19 cellular contexts compared by ENCODE assay signal in the genomic region with DNA sequence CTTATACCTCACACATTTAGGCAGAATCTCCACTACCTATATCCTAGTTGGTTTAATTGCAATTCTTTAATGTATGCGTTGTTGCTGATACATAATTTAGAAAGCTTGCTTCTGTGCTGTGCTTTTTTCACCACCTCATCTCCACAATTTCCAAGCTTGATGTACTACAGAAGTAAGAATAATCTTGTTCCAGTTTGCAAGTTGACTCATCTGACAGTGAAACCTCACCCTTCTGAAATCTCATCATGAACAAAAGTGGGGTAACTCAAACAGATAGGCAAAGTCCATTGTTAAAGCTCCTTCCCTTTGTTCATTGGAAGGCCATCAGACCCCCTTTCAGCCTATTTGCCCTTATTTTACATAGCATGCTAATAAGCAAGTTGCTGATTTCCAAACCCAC. TPM values are rescaled to one million over a fixed set of nuclear protein-coding genes. Genes with fewer than 3 reads are reported as not detected.
DNase-seq lines count a peak whose midpoint lies in the region; ATAC-seq and TF ChIP-seq lines count a peak whose summit lies in the region.
"Had no signal": no experiment of that assay in that cellular context is flagged by ENCODE, and none has a peak within 500 bp of the region (broad histone marks: within the 10 kb centered on the region; RNA-seq: fewer than 3 reads in every experiment).

No MANE protein-coding gene starts in this region.

- DNase-seq in activated CD4-positive, alpha-beta T cell treated with anti-CD3 and anti-CD28 coated beads for 36 hours, result no peak
- no peak for DNase-seq in activated CD4-positive, alpha-beta T cell treated with anti-CD3 and anti-CD28 coated beads, Interleukin-2, amount 50 U/mL, for 4 hours
- no peak for DNase-seq in GM23338 (ENCODE audit: low spot score)
- no peak for DNase-seq in brain microvascular endothelial cell
- DNase-seq in psoas muscle, result no peak
- DNase-seq in MV-4-11 (lab: John Stamatoyannopoulos, UW), result no peak
- no peak for DNase-seq in OCI-M2 (lab: John Stamatoyannopoulos, UW; ENCODE audit: unreplicated experiment)
- DNase-seq: CD8-positive, alpha-beta memory T cell; cerebellar nuclear complex; glutamatergic neuron; NCI-H774; tibial artery had no signal

- no peaks in the 10 kb centered on the region for H3K9me2 ChIP-seq in GM23338 (ENCODE audit: insufficient read depth)

- H3K27ac ChIP-seq in GM23338 (ENCODE audit: low read depth), result peak overlapping the region; percentile 74; the same call in 1 of the 2 replicates
- peak overlapping the region; percentile 63 for H3K27ac ChIP-seq in brain microvascular endothelial cell
- peak overlapping the region; percentile 27 for H3K27ac ChIP-seq in psoas muscle
- H3K27ac ChIP-seq: tibial artery had no signal

- H3K36me3 ChIP-seq in GM23338 (ENCODE audit: insufficient read depth) (peaks cover 23% of the 10 kb centered on the region; the same call in 1 of the 2 replicates), brain microvascular endothelial cell (replicated peaks) (peaks cover 24% of the 10 kb centered on the region), psoas muscle (ENCODE audit: insufficient read depth in 1 of 2, low read depth in 1 of 2) (peaks cover 9 to 52% of the 10 kb centered on the region in 2 donors)

- peaks cover 2% of the 10 kb centered on the region for H3K4me1 ChIP-seq in GM23338 (ENCODE audit: insufficient read depth)
- H3K4me1 ChIP-seq in psoas muscle, result peaks cover 14% of the 10 kb centered on the region
- H3K4me1 ChIP-seq: Peyer's patch had no signal

- H3K4me1 Mint-ChIP-seq in activated CD4-positive, alpha-beta T cell treated with anti-CD3 and anti-CD28 coated beads for 36 hours, result peaks cover 34% of the 10 kb centered on the region
- peaks cover 7% of the 10 kb centered on the region; the same call in 2 of the 3 replicates for H3K4me1 Mint-ChIP-seq in GM23338

- peaks cover 62% of the 10 kb centered on the region for H3K79me2 ChIP-seq in GM23338 (replicated peaks; ENCODE audit: insufficient read depth)

- no peaks in the 10 kb centered on the region for H3K9me3 ChIP-seq in psoas muscle
- H3K9me3 ChIP-seq: HAP-1, Peyer's patch, tibial artery had no signal

- peak overlapping the region; percentile 40 for H3K27ac Mint-ChIP-seq in activated CD4-positive, alpha-beta T cell treated with anti-CD3 and anti-CD28 coated beads for 36 hours
- H3K27ac Mint-ChIP-seq in GM23338, result no peak overlapping the region

- TF ChIP-seq CTCF in GM23338 (conservative IDR thresholded peaks at IDR 0.05; ENCODE audit: low read depth in 2 of 2) (no peak), brain microvascular endothelial cell (IDR thresholded peaks at IDR 0.05; ENCODE audit: low read depth, low read length, missing control alignments) (no peak), psoas muscle (IDR thresholded peaks at IDR 0.05) (no peak)

- no peak overlapping the region for H3K4me3 ChIP-seq in GM23338
- no peak overlapping the region for H3K4me3 ChIP-seq in brain microvascular endothelial cell (ENCODE audit: low read depth, low read length)
- no peak overlapping the region for H3K4me3 ChIP-seq in psoas muscle
- H3K4me3 ChIP-seq: HAP-1, lung, Peyer's patch, tibial artery had no signal

- no peaks in the 10 kb centered on the region for H3K9me3 Mint-ChIP-seq in activated CD4-positive, alpha-beta T cell treated with anti-CD3 and anti-CD28 coated beads for 36 hours (ENCODE audit: low read depth)
- no peaks in the 10 kb centered on the region for H3K9me3 Mint-ChIP-seq in GM23338
- H3K9me3 Mint-ChIP-seq: CD8-positive, alpha-beta memory T cell had no signal

- in situ Hi-C loops in brain microvascular endothelial cell (cut with HindIII; ENCODE audit: low pct_ligation_motif_present, low sequenced_read_pairs), result no loop called here

- H2AFZ ChIP-seq in GM23338, result no peak overlapping the region

- POLR2A ChIA-PET in activated CD4-positive, alpha-beta T cell treated with anti-CD3 and anti-CD28 coated beads for 36 hours (lab: Charles Lee), result interaction anchor here (0.9 to 1.8 kb wide), 3 partner anchors 11 to 14 kb away, joined by 4 to 8 read pairs (median 7); a partner anchor contains a TSS

- H3K4me2 ChIP-seq in GM23338, result no peak overlapping the region

- intact Hi-C loops in activated CD4-positive, alpha-beta T cell treated with anti-CD3 and anti-CD28 coated beads for 36 hours (cut with DNase I, micrococcal nuclease), result loop anchor here in 1 of 2 experiments (10.0 kb wide), 1 partner anchor 1103 kb away; no protein-coding TSS in a partner anchor
- intact Hi-C loops in psoas muscle (cut with DNase I), result no loop called here

- WGBS in psoas muscle, 3 donors, result 97 to 100% (median 99%) methylated on average over 1 of the region's 1 CpG

- H3K27me3 ChIP-seq in GM23338 (ENCODE audit: insufficient read depth) (no peaks in the 10 kb centered on the region), brain microvascular endothelial cell (replicated peaks) (no peaks in the 10 kb centered on the region), psoas muscle (ENCODE audit: insufficient read depth in 3 of 3, low read length in 2 of 3) (no peaks in the 10 kb centered on the region)
- H3K27me3 ChIP-seq: Peyer's patch, tibial artery had no signal

- H3K27me3 Mint-ChIP-seq in activated CD4-positive, alpha-beta T cell treated with anti-CD3 and anti-CD28 coated beads for 36 hours, result no peaks in the 10 kb centered on the region
- H3K27me3 Mint-ChIP-seq in GM23338 (ENCODE audit: insufficient read depth, low read depth, poor library complexity), result no peaks in the 10 kb centered on the region
- H3K27me3 Mint-ChIP-seq: CD8-positive, alpha-beta memory T cell had no signal

- H4K20me1 ChIP-seq in GM23338 (replicated peaks; ENCODE audit: insufficient read depth), result peaks cover 61% of the 10 kb centered on the region

- CTCF ChIA-PET in activated CD4-positive, alpha-beta T cell treated with anti-CD3 and anti-CD28 coated beads for 36 hours (lab: Charles Lee), result interaction anchor here (0.5 to 2.4 kb wide), 5 partner anchors 10 to 153 kb away, joined by 3 to 10 read pairs (median 5); a partner anchor contains a TSS

- H3F3A ChIP-seq in GM23338 (replicated peaks; ENCODE audit: low read depth), result peaks cover 8% of the 10 kb centered on the region; the same call in 1 of the 2 replicates

- peaks cover 16% of the 10 kb centered on the region for H3K36me3 Mint-ChIP-seq in activated CD4-positive, alpha-beta T cell treated with anti-CD3 and anti-CD28 coated beads for 36 hours (ENCODE audit: low read depth)
- peaks cover 30% of the 10 kb centered on the region for H3K36me3 Mint-ChIP-seq in GM23338 (ENCODE audit: low read depth)

- H3K4me3 Mint-ChIP-seq in activated CD4-positive, alpha-beta T cell treated with anti-CD3 and anti-CD28 coated beads for 36 hours, result no peak overlapping the region
- no peak overlapping the region for H3K4me3 Mint-ChIP-seq in GM23338
- H3K4me3 Mint-ChIP-seq: CD8-positive, alpha-beta memory T cell had no signal

- peak; percentile 83 for ATAC-seq in activated CD4-positive, alpha-beta T cell treated with anti-CD3 and anti-CD28 coated beads for 36 hours
- no peak for ATAC-seq in GM23338
- peak in 3 of 4 donors; percentile 15 to 34 (median 27) for ATAC-seq in psoas muscle
- no peak for ATAC-seq in HG03280 (IDR thresholded peaks at IDR 0.05; ENCODE audit: unreplicated experiment)

TF ChIP-seq in GM23338, 12 proteins besides CTCF, POLR2A, EP300 and RAD21 (continues in another document):
- TF ChIP-seq CREB1 (CRISPR knock-in tag; IDR thresholded peaks at IDR 0.05; ENCODE audit: low read depth), result no peak
- no peak for TF ChIP-seq ZNF331 (CRISPR knock-in tag; IDR thresholded peaks at IDR 0.05; ENCODE audit: low read depth)
- TF ChIP-seq ZNF114 (CRISPR knock-in tag; IDR thresholded peaks at IDR 0.05), result no peak
- TF ChIP-seq, protein P1, sequence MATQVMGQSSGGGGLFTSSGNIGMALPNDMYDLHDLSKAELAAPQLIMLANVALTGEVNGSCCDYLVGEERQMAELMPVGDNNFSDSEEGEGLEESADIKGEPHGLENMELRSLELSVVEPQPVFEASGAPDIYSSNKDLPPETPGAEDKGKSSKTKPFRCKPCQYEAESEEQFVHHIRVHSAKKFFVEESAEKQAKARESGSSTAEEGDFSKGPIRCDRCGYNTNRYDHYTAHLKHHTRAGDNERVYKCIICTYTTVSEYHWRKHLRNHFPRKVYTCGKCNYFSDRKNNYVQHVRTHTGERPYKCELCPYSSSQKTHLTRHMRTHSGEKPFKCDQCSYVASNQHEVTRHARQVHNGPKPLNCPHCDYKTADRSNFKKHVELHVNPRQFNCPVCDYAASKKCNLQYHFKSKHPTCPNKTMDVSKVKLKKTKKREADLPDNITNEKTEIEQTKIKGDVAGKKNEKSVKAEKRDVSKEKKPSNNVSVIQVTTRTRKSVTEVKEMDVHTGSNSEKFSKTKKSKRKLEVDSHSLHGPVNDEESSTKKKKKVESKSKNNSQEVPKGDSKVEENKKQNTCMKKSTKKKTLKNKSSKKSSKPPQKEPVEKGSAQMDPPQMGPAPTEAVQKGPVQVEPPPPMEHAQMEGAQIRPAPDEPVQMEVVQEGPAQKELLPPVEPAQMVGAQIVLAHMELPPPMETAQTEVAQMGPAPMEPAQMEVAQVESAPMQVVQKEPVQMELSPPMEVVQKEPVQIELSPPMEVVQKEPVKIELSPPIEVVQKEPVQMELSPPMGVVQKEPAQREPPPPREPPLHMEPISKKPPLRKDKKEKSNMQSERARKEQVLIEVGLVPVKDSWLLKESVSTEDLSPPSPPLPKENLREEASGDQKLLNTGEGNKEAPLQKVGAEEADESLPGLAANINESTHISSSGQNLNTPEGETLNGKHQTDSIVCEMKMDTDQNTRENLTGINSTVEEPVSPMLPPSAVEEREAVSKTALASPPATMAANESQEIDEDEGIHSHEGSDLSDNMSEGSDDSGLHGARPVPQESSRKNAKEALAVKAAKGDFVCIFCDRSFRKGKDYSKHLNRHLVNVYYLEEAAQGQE (IDR thresholded peaks at IDR 0.05; ENCODE audit: unreplicated experiment), result no peak
- no peak for TF ChIP-seq POLR2AphosphoS5 (IDR thresholded peaks at IDR 0.05; ENCODE audit: low read depth)

RNA-seq across cellular contexts. Expression of a gene that starts 13.6 kb away (rescaled TPM):
- 10 to 100 TPM; 24.4 to 27.7 TPM for total RNA-seq in activated CD4-positive, alpha-beta T cell treated with anti-CD3 and anti-CD28 coated beads for 36 hours
- total RNA-seq in GM23338 (2014; rRNA removed; shearing (Covaris generic)), result 131 and 138 TPM in 2 replicates
- polyA plus RNA-seq in GM23338 (2016; fragmentation: Nextera tagmentation; extraction: Ambion mirVana) (40.5 and 42.0 TPM in 2 replicates), psoas muscle (10 to 100 TPM; 13.0 to 76.6 (median 33.8) TPM)
- total RNA-seq in psoas muscle, result 10 to 100 TPM; 41.3 to 75.0 (median 62.0) TPM

RNA-seq across cellular contexts. Expression of a gene that starts 23.9 kb away (rescaled TPM):
- not detected for total RNA-seq in activated CD4-positive, alpha-beta T cell treated with anti-CD3 and anti-CD28 coated beads for 36 hours
- total RNA-seq in GM23338 (2014; rRNA removed; shearing (Covaris generic)), result 28.4 and 29.9 TPM in 2 replicates
- polyA plus RNA-seq in GM23338 (2016; fragmentation: Nextera tagmentation; extraction: Ambion mirVana) (11.2 and 12.0 TPM in 2 replicates), psoas muscle (under 1 TPM in 2 of 3 donors, not detected in 1; 0.08 to 0.10 TPM)
- total RNA-seq in psoas muscle, result not detected
- total RNA-seq: A172; CD8-positive, alpha-beta memory T cell; endothelial cell of umbilical vein; lung; Peyer's patch had no signal
- polyA plus RNA-seq: endothelial cell of umbilical vein, lung, neural cell had no signal

RNA-seq across cellular contexts. Expression of a gene that starts 35.1 kb away (rescaled TPM):
- 10 to 100 TPM; 12.8 to 15.9 TPM for total RNA-seq in activated CD4-positive, alpha-beta T cell treated with anti-CD3 and anti-CD28 coated beads for 36 hours
- 43.3 and 43.9 TPM in 2 replicates for total RNA-seq in GM23338 (2014; rRNA removed; shearing (Covaris generic))
- polyA plus RNA-seq in GM23338 (2016; fragmentation: Nextera tagmentation; extraction: Ambion mirVana), result 5.9 and 7.1 TPM in 2 replicates
- 100 to 1,000 TPM in 3 of 4 donors, 10 to 100 TPM in 1; 66.1 to 143 (median 140) TPM for total RNA-seq in psoas muscle
- polyA plus RNA-seq in psoas muscle, result 100 to 1,000 TPM in 1 of 3 donors, 10 to 100 TPM in 2; 26.4 to 153 (median 67.2) TPM

Comparison
In these comparisons a context has a peak if more than half of its experiments do, and no peak if none do; other contexts are left out.
1. ATAC-seq: peak in activated CD4-positive, alpha-beta T cell treated with anti-CD3 and anti-CD28 coated beads for 36 hours (single experiment) and psoas muscle (3 of 4); none in GM23338 (single experiment) and HG03280 (single experiment).
2. RNA of a gene that starts 23.9 kb away (total RNA-seq): 28.4 to 29.9 TPM in GM23338; not detected in activated CD4-positive, alpha-beta T cell treated with anti-CD3 and anti-CD28 coated beads for 36 hours and not detected in psoas muscle; every median in the first group is over 10 times any median in the second.
3. Peak in every context shown above with its lines, with median percentiles within 50 percentile points of each other: H3K27ac ChIP-seq.